In the genomic region with DNA sequence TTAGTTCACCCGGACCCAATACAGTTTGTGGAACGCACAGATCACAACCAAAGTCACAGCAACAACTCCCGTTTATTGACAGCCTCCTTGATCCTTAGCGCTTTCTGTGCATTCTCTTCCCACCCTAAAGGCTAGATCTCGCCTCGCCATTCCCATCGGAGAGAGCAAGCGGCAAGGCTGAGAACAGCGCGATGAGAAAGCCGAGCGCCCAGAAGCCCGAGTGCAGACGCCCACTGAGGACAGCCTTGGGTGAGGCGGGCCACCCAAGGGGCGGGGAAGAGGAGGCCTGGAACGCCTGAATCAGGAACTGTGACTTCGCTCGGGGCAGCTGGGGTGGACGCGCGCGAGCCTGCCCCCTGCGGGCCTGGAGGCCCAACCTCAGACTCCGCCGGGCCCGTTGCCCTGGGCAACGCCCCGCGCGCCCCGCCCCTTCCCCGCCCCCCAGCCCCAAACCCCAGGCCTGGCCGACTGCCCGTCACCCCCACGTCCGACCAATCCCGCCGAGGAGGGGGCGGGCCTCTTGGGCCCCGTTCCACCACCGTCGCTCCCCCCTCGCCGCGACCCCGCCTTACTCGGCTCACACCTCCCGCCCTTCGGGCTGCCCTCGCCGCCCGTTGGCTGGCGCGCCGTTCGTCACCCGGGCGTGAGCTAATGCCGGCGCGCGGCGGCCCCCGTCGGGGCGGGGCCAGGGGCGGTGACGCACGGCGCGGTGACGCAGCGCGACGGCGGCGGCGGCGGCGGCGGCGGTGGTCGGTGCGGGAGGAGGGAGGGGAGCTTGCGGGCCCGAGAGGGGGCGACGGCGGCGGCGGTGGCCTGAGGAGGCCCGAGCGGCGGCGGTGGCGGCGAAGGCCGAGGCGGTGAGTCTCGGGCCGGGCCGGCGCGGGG, we compare ENCODE assay signal across 7 cellular contexts. TPM values are rescaled to one million over a fixed set of nuclear protein-coding genes. Genes with fewer than 3 reads are reported as not detected.
DNase-seq lines count a peak whose midpoint lies in the region; ATAC-seq, FAIRE-seq and TF ChIP-seq lines count a peak whose summit lies in the region.

A gene with protein sequence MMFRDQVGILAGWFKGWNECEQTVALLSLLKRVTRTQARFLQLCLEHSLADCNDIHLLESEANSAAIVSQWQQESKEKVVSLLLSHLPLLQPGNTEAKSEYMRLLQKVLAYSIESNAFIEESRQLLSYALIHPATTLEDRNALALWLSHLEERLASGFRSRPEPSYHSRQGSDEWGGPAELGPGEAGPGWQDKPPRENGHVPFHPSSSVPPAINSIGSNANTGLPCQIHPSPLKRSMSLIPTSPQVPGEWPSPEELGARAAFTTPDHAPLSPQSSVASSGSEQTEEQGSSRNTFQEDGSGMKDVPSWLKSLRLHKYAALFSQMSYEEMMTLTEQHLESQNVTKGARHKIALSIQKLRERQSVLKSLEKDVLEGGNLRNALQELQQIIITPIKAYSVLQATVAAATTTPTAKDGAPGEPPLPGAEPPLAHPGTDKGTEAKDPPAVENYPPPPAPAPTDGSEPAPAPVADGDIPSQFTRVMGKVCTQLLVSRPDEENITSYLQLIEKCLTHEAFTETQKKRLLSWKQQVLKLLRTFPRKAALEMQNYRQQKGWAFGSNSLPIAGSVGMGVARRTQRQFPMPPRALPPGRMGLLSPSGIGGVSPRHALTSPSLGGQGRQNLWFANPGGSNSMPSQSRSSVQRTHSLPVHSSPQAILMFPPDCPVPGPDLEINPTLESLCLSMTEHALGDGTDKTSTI (plus strand): TSS at position 702 of the 885 bp plus-strand sequence. CDS start 14,473 bp downstream, outside the sequence.

- peaks cover 49% of the 10 kb centered on the region for H3K79me2 ChIP-seq in astrocyte (ENCODE audit: insufficient read depth, low read length)

- H3K27ac ChIP-seq in astrocyte (ENCODE audit: low read depth, low read length), result peak within 1 kb of the TSS; percentile 82

- peak; percentile 70 for FAIRE-seq in astrocyte (lab: Jason Lieb, UNC)

- H3K4me3 ChIP-seq in astrocyte (ENCODE audit: insufficient read depth, low read depth, low read length), result peak within 1 kb of the TSS; percentile 100

- H4K20me1 ChIP-seq in astrocyte (ENCODE audit: insufficient read depth, low read length), result peaks cover 41% of the 10 kb centered on the region

- H3K36me3 ChIP-seq in astrocyte (ENCODE audit: insufficient read depth, low read length), result no peaks in the 10 kb centered on the region

- H3K27ac Mint-ChIP-seq in T-helper 2 cell treated with Interferon-gamma antibody and Interleukin-4, amounts not matched to agents 5 μg/mL and 100 μg/mL, for 36 hours, result peak within 1 kb of the TSS; percentile 92
- H3K27ac Mint-ChIP-seq in astrocyte (ENCODE audit: unreplicated experiment), result peak within 1 kb of the TSS; percentile 67

- H3K9me3 Mint-ChIP-seq in T-helper 2 cell treated with Interferon-gamma antibody and Interleukin-4, amounts not matched to agents 5 μg/mL and 100 μg/mL, for 36 hours, result no peaks in the 10 kb centered on the region
- H3K9me3 Mint-ChIP-seq in astrocyte (ENCODE audit: unreplicated experiment), result no peaks in the 10 kb centered on the region

- peak within 1 kb of the TSS; percentile 99 for H3K4me2 ChIP-seq in astrocyte (ENCODE audit: low read length)

- peak within 1 kb of the TSS; percentile 99 for H2AFZ ChIP-seq in astrocyte (ENCODE audit: low read depth, low read length)

- no peaks in the 10 kb centered on the region for H3K27me3 ChIP-seq in astrocyte (ENCODE audit: insufficient read depth, low read length)

- peak; percentile 29 for TF ChIP-seq CTCF in astrocyte (IDR thresholded peaks at IDR 0.05; ENCODE audit: insufficient read depth, low read depth, low read length)

- TF ChIP-seq POLR2A in GM18505 (IDR thresholded peaks at IDR 0.05; ENCODE audit: borderline replicate concordance, extremely low read depth, insufficient read depth, insufficient read length), result peak; percentile 97

- peaks cover 51% of the 10 kb centered on the region for H3K4me1 Mint-ChIP-seq in T-helper 2 cell treated with Interferon-gamma antibody and Interleukin-4, amounts not matched to agents 5 μg/mL and 100 μg/mL, for 36 hours (ENCODE audit: low read depth)
- peaks cover 20% of the 10 kb centered on the region for H3K4me1 Mint-ChIP-seq in astrocyte (ENCODE audit: low read depth, unreplicated experiment)

- peak; percentile 99 for DNase-seq in NCI-H1930 (lab: John Stamatoyannopoulos, UW)
- peak; percentile 99 for DNase-seq in T-helper 2 cell treated with Interferon-gamma antibody and Interleukin-4, amounts not matched to agents 5 μg/mL and 100 μg/mL, for 36 hours (ENCODE audit: low spot score)
- DNase-seq in astrocyte (ENCODE audit: low read depth), result peak; percentile 89
- peak; percentile 97 for DNase-seq in hepatic stellate cell (ENCODE audit: low spot score)
- DNase-seq in renal cortical epithelial cell (ENCODE audit: low read depth), result peak; percentile 84

- H3K36me3 Mint-ChIP-seq in T-helper 2 cell treated with Interferon-gamma antibody and Interleukin-4, amounts not matched to agents 5 μg/mL and 100 μg/mL, for 36 hours (ENCODE audit: low read depth), result peaks cover 12% of the 10 kb centered on the region
- H3K36me3 Mint-ChIP-seq in astrocyte (ENCODE audit: low read depth, unreplicated experiment), result peaks cover 10% of the 10 kb centered on the region

- peaks cover 17% of the 10 kb centered on the region for H3K4me1 ChIP-seq in astrocyte (ENCODE audit: insufficient read depth, low read length)

- peak within 1 kb of the TSS; percentile 96 for H3K9ac ChIP-seq in astrocyte (ENCODE audit: low read length)

- H3K4me3 Mint-ChIP-seq in T-helper 2 cell treated with Interferon-gamma antibody and Interleukin-4, amounts not matched to agents 5 μg/mL and 100 μg/mL, for 36 hours, result peak within 1 kb of the TSS; percentile 97
- peak within 1 kb of the TSS; percentile 93 for H3K4me3 Mint-ChIP-seq in astrocyte (ENCODE audit: unreplicated experiment)

- H3K9me3 ChIP-seq in astrocyte (ENCODE audit: insufficient read depth, low read depth, low read length), result no peaks in the 10 kb centered on the region

- H3K27me3 Mint-ChIP-seq in T-helper 2 cell treated with Interferon-gamma antibody and Interleukin-4, amounts not matched to agents 5 μg/mL and 100 μg/mL, for 36 hours (ENCODE audit: low read depth), result no peaks in the 10 kb centered on the region
- H3K27me3 Mint-ChIP-seq in astrocyte (ENCODE audit: low read depth, unreplicated experiment), result peaks cover 3% of the 10 kb centered on the region

- ATAC-seq in GM18505 (IDR thresholded peaks at IDR 0.05; ENCODE audit: unreplicated experiment) (peak; percentile 86), HG02973 (IDR thresholded peaks at IDR 0.05; ENCODE audit: unreplicated experiment) (peak; percentile 81)

RNA-seq across cellular contexts. Expression of the gene that starts here (rescaled TPM):
- 95.0 and 98.6 TPM in 2 replicates for total RNA-seq in astrocyte
- total RNA-seq in renal cortical epithelial cell, result 20.1 and 100 TPM in 2 replicates

Comparison
In these comparisons a context has a peak if more than half of its experiments do, and no peak if none do; other contexts are left out.
1. Peak in every context shown above with its lines: DNase-seq, ATAC-seq, H3K4me3 ChIP-seq and H3K27ac ChIP-seq.